Comparison of ENCODE assay signal across 22 cellular contexts in genomic region chr7:92626281-92626846, GRCh38. TPM values are rescaled to one million over a fixed set of nuclear protein-coding genes. Genes with fewer than 3 reads are reported as not detected.
DNase-seq lines count a peak whose midpoint lies in the region; ATAC-seq and TF ChIP-seq lines count a peak whose summit lies in the region.
"Had no signal": no experiment of that assay in that cellular context is flagged by ENCODE, and none has a peak within 500 bp of the region (broad histone marks: within the 10 kb centered on the region; RNA-seq: fewer than 3 reads in every experiment).

No MANE protein-coding gene starts in this region.

- CTCF ChIA-PET in Panc1 (lab: Charles Lee): no interaction called here

- no peaks in the 10 kb centered on the region for H3K36me3 ChIP-seq in Panc1 (ENCODE audit: control insufficient read depth, insufficient read depth, low read length)
- H3K36me3 ChIP-seq: prostate gland had no signal

- intact Hi-C loops in Panc1 (cut with micrococcal nuclease; ENCODE audit: unreplicated experiment): loop anchor here (5.0 kb wide), 1 partner anchor 46 kb away; no protein-coding TSS in a partner anchor

- H3K4me1 Mint-ChIP-seq in stimulated activated naive CD8-positive, alpha-beta T cell treated with anti-CD3 and anti-CD28 coated beads, Interleukin-15, Interleukin-2, amounts not matched to agents 100 ng/mL and 50 ng/mL, for 24 hours (ENCODE audit: low read depth): peaks cover 98% of the 10 kb centered on the region
- H3K4me1 Mint-ChIP-seq in central memory CD8-positive, alpha-beta T cell: peaks cover 24% of the 10 kb centered on the region

- POLR2A ChIA-PET in Panc1 (lab: Charles Lee): no interaction called here

- ATAC-seq in stimulated activated naive CD8-positive, alpha-beta T cell treated with anti-CD3 and anti-CD28 coated beads, Interleukin-15, Interleukin-2, amounts not matched to agents 100 U/mL and 50 U/mL, for 24 hours: no peak
- ATAC-seq in Panc1: no peak
- no peak for ATAC-seq in central memory CD8-positive, alpha-beta T cell (replicated peaks; ENCODE audit: extremely low read depth, poor library complexity, severe bottlenecking)

- H3K4me3 ChIP-seq in Panc1 (ENCODE audit: low read depth in 2 of 2, low read length in 2 of 2): no peak overlapping the region
- H3K4me3 ChIP-seq: GM12878, hepatocyte, prostate gland, skin epidermis had no signal

- peak overlapping the region; percentile 56; the same call in 1 of the 2 replicates for H3K27ac ChIP-seq in Panc1 (ENCODE audit: low read length)
- H3K27ac ChIP-seq: hepatocyte, KMS-11, prostate gland, skin epidermis had no signal

- peak overlapping the region; percentile 69 for H3K4me3 Mint-ChIP-seq in stimulated activated naive CD8-positive, alpha-beta T cell treated with anti-CD3 and anti-CD28 coated beads, Interleukin-15, Interleukin-2, amounts not matched to agents 100 ng/mL and 50 ng/mL, for 24 hours
- no peak overlapping the region for H3K4me3 Mint-ChIP-seq in central memory CD8-positive, alpha-beta T cell

- no peak for TF ChIP-seq CTCF in Panc1 (IDR thresholded peaks at IDR 0.05)

- peaks cover 13% of the 10 kb centered on the region for H3K9me3 Mint-ChIP-seq in stimulated activated naive CD8-positive, alpha-beta T cell treated with anti-CD3 and anti-CD28 coated beads, Interleukin-15, Interleukin-2, amounts not matched to agents 100 ng/mL and 50 ng/mL, for 24 hours
- peaks cover 5% of the 10 kb centered on the region for H3K9me3 Mint-ChIP-seq in central memory CD8-positive, alpha-beta T cell

- H3K4me1 ChIP-seq in Panc1 (ENCODE audit: control insufficient read depth, insufficient read depth, low read length): peaks cover 22% of the 10 kb centered on the region
- H3K4me1 ChIP-seq: prostate gland had no signal

- peaks cover 81% of the 10 kb centered on the region for H3K36me3 Mint-ChIP-seq in stimulated activated naive CD8-positive, alpha-beta T cell treated with anti-CD3 and anti-CD28 coated beads, Interleukin-15, Interleukin-2, amounts not matched to agents 100 ng/mL and 50 ng/mL, for 24 hours (ENCODE audit: low read depth)
- no peaks in the 10 kb centered on the region for H3K36me3 Mint-ChIP-seq in central memory CD8-positive, alpha-beta T cell (ENCODE audit: insufficient read depth)

- in situ Hi-C loops in Panc1 (cut with HindIII; ENCODE audit: low pct_unique_long_range_greater_than_20kb, low sequenced_read_pairs): no loop called here

- no peak for DNase-seq in stimulated activated naive CD8-positive, alpha-beta T cell treated with anti-CD3 and anti-CD28 coated beads, Interleukin-15, Interleukin-2, amounts not matched to agents 100 U/mL and 50 U/mL, for 24 hours
- DNase-seq in Panc1 (ENCODE audit: low read depth, low spot score): no peak
- DNase-seq in central memory CD8-positive, alpha-beta T cell (ENCODE audit: low spot score in 2 of 2): no peak
- DNase-seq in NCI-H1694 (lab: John Stamatoyannopoulos, UW): no peak
- DNase-seq in activated CD4-positive, CD25-positive, alpha-beta regulatory T cell (lab: John Stamatoyannopoulos, UW): no peak
- DNase-seq in central memory CD4-positive, alpha-beta T cell: no peak
- DNase-seq: activated CD4-positive, CD25-positive, alpha-beta regulatory T cell treated with anti-CD3 and anti-CD28 coated beads, Interleukin-2, amount 50 U/mL, for 72 hours; AML-193; DMS 273 treated with DMSO at 0.1 percent for 48 hours; GF-D8; H7; NCI-H1105; NCI-H69; SIG-M5; stimulated activated CD4-positive, alpha-beta T cell treated with anti-CD3 and anti-CD28 coated beads, Interleukin-2, amount 100 ng/mL, for 48 hours; substantia nigra had no signal

- BruUV-seq in Panc1 (replicated peaks; lab: Mats Ljungman, UMichigan): no TSS peak

- H3K27ac Mint-ChIP-seq in stimulated activated naive CD8-positive, alpha-beta T cell treated with anti-CD3 and anti-CD28 coated beads, Interleukin-15, Interleukin-2, amounts not matched to agents 100 ng/mL and 50 ng/mL, for 24 hours: peak overlapping the region; percentile 93
- H3K27ac Mint-ChIP-seq in central memory CD8-positive, alpha-beta T cell (ENCODE audit: low read depth): peak overlapping the region; percentile 80

- H3K27me3 Mint-ChIP-seq in stimulated activated naive CD8-positive, alpha-beta T cell treated with anti-CD3 and anti-CD28 coated beads, Interleukin-15, Interleukin-2, amounts not matched to agents 100 ng/mL and 50 ng/mL, for 24 hours: no peaks in the 10 kb centered on the region
- H3K27me3 Mint-ChIP-seq in central memory CD8-positive, alpha-beta T cell: no peaks in the 10 kb centered on the region

- H3K27me3 ChIP-seq in Panc1 (ENCODE audit: control insufficient read depth, insufficient read depth, low read length): no peaks in the 10 kb centered on the region
- H3K27me3 ChIP-seq: hepatocyte had no signal

- H3K9me3 ChIP-seq in Panc1 (ENCODE audit: control insufficient read depth, insufficient read depth, low read depth, low read length): peaks cover 26% of the 10 kb centered on the region; the same call in 1 of the 2 replicates
- H3K9me3 ChIP-seq: prostate gland had no signal

RNA-seq across cellular contexts. Expression of gene FAM133B, which starts 36.2 kb away (rescaled TPM):
- total RNA-seq in Panc1 (2021; ENCODE audit: unreplicated experiment): 27.7 TPM
- 20.2 TPM for polyA plus RNA-seq in Panc1 (2012; ENCODE audit: insufficient read length)
